ENCODE assay signal across 10 cellular contexts in the genomic region with DNA sequence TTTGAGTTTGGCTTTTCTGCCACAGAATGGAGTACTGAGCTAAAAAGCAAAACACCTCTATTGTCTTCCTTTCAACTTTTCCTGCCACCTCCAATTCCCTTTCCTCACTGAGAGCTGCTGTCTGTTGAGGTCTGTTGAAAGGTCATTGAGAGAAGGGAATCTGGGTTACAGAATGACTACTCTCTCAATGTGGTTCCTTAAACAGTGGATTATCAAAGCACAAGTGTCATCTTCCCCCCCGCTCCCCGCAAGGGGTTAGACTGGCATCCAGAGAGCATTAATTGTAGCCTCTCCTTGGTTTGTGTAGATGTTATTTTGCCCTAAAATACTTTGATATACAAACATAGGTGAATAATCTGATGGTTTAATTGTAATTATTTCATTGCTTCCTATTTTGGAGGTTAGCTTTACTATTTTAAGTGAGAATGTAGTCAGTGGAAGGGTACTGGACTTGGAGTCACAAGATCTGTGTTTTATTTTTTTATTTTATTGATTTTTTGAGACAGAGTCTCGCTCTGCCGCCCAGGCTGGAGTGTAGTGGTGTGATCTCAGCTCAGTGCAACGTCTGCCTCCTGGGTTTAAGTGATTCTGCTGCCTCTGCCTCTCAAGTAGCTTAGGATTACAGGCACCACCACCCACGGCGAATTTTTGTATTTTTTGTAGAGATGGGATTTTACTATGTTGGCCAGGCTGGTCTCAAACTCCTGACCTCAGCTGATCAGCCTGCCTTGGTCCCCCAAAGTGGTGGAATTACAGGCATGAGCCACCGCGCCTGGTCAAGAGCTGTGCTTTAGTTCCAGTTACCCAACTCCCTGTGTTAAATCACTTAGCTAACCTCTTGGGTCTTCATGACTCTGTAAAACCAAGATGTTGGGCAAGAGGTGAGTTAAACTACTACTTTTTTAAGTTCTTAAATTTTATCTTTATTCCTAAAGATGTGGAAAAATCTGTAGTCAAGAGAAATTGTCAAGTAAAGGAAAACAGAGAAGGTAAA. TPM values are rescaled to one million over a fixed set of nuclear protein-coding genes. Genes with fewer than 3 reads are reported as not detected.
A peak's percentile ranks its signal among the peaks of the same experiment; 100 is the strongest.
DNase-seq lines count a peak whose midpoint lies in the region; ATAC-seq, FAIRE-seq and TF ChIP-seq lines count a peak whose summit lies in the region.
"Had no signal": no experiment of that assay in that cellular context is flagged by ENCODE, and none has a peak within 500 bp of the region (broad histone marks: within the 10 kb centered on the region; RNA-seq: fewer than 3 reads in every experiment).

No MANE protein-coding gene starts in this region.

- DNase-seq in Caki2 (ENCODE audit: low read depth) (peak; percentile 10), IMR-90 (no peak), neural progenitor cell (ENCODE audit: low spot score) (peak; percentile 28), A673 (ENCODE audit: low spot score) (no peak), NCI-H1694 (lab: John Stamatoyannopoulos, UW) (no peak), frontal cortex (ENCODE audit: low spot score in 2 of 2) (no peak)
- DNase-seq: KBM-7, NCI-H226 had no signal

- intact Hi-C loops in IMR-90 (cut with micrococcal nuclease) (no loop called here), A673 (cut with micrococcal nuclease; ENCODE audit: unreplicated experiment) (no loop called here)
- intact Hi-C loops in dendritic cell treated with granulocyte-macrophage colony-stimulating factor and Interleukin-4, amounts not matched to agents 40 ng/mL and 50 ng/mL, for 4 days (cut with micrococcal nuclease) = no loop called here

- H3K4me3 ChIP-seq in IMR-90 (ENCODE audit: insufficient read depth, low read depth, low read length) (no peak overlapping the region), neural progenitor cell (no peak overlapping the region), A673 (ENCODE audit: low read depth, low read length, poor library complexity, severe bottlenecking) (no peak overlapping the region)

- CTCF ChIA-PET in IMR-90 (lab: Yijun Ruan, JAX) (interaction anchor here (0.6 kb wide), 1 partner anchor 552 kb away, joined by 6 read pairs; no protein-coding TSS in a partner anchor), A673 (lab: Charles Lee) (no interaction called here)

- in situ Hi-C loops in Caki2 (cut with HindIII; ENCODE audit: low pct_unique_long_range_greater_than_20kb, low sequenced_read_pairs) (no loop called here), IMR-90 (cut with MboI; ENCODE audit: low sequenced_read_pairs) (no loop called here)

- peaks cover 23% of the 10 kb centered on the region for H3K9me1 ChIP-seq in IMR-90 (ENCODE audit: insufficient read depth, low read length)

- dilution Hi-C loops in IMR-90 (cut with HindIII; ENCODE audit: low sequenced_read_pairs, unreplicated experiment) = no loop called here

- H4K91ac ChIP-seq in IMR-90 (ENCODE audit: insufficient read depth, low read depth, low read length) = no peak overlapping the region

- WGBS in IMR-90 (ENCODE audit: extremely low coverage in 2 of 2, insufficient read length in 1 of 2), 2 experiments = no CpG with 5 or more reads among the region's 9 CpGs

- H3K27ac ChIP-seq in IMR-90 (ENCODE audit: insufficient read depth, low read length) (no peak overlapping the region), neural progenitor cell (peak overlapping the region; percentile 68), A673 (ENCODE audit: low read depth, low read length, poor library complexity, severe bottlenecking) (no peak overlapping the region)

- peaks cover 26% of the 10 kb centered on the region for H3F3A ChIP-seq in neural progenitor cell (ENCODE audit: low read depth)

- H3K9me3 ChIP-seq in IMR-90 (ENCODE audit: control insufficient read depth, insufficient read depth, low read length) (no peaks in the 10 kb centered on the region), neural progenitor cell (ENCODE audit: low read depth) (no peaks in the 10 kb centered on the region), A673 (ENCODE audit: low read depth, low read length, poor library complexity, severe bottlenecking) (no peaks in the 10 kb centered on the region)

- no peak overlapping the region for H3K14ac ChIP-seq in IMR-90 (replicated peaks; ENCODE audit: low read depth, low read length)

- no peak overlapping the region for H2BK5ac ChIP-seq in IMR-90 (ENCODE audit: low read depth, low read length, poor library complexity, severe bottlenecking)

- peak overlapping the region; percentile 1 for H3K27ac Mint-ChIP-seq in dendritic cell treated with granulocyte-macrophage colony-stimulating factor and Interleukin-4, amounts not matched to agents 40 ng/mL and 50 ng/mL, for 4 days
- H3K27ac Mint-ChIP-seq in neural progenitor cell = no peak overlapping the region

- H3K18ac ChIP-seq in IMR-90 (ENCODE audit: low read depth, low read length) = no peak overlapping the region

- BruUV-seq in IMR-90 (replicated peaks; lab: Mats Ljungman, UMichigan) = no TSS peak
- BruUV-seq in A673 (replicated peaks; lab: Mats Ljungman, UMichigan) = no TSS peak

- H3K4ac ChIP-seq in IMR-90 (ENCODE audit: low read depth, low read length) = no peak overlapping the region

- H3K79me1 ChIP-seq in IMR-90 (ENCODE audit: low read depth in 1 of 2, low read length in 2 of 2) = peaks cover 0 to 33% of the 10 kb centered on the region in 2 experiments; a peak in 3 of 4 replicates

- H3K4me1 Mint-ChIP-seq in dendritic cell treated with granulocyte-macrophage colony-stimulating factor and Interleukin-4, amounts not matched to agents 40 ng/mL and 50 ng/mL, for 4 days (ENCODE audit: low read depth) = peaks cover 23% of the 10 kb centered on the region
- peaks cover 13% of the 10 kb centered on the region for H3K4me1 Mint-ChIP-seq in neural progenitor cell

- peaks cover 100% of the 10 kb centered on the region for H3K79me2 ChIP-seq in neural progenitor cell (ENCODE audit: low read depth)

- no peak overlapping the region for H3K23ac ChIP-seq in IMR-90 (ENCODE audit: low read depth, low read length)

- no peak for TF ChIP-seq POLR2A in IMR-90 (IDR thresholded peaks at IDR 0.05; ENCODE audit: low read depth, low read length)

- H2BK120ac ChIP-seq in IMR-90 (ENCODE audit: low read depth, low read length) = no peak overlapping the region

- no peak for TF ChIP-seq CTCF in IMR-90 (conservative IDR thresholded peaks at IDR 0.05; ENCODE audit: low read depth, low read length)
- TF ChIP-seq CTCF in neural progenitor cell (IDR thresholded peaks at IDR 0.05) = no peak
- TF ChIP-seq CTCF in A673 (conservative IDR thresholded peaks at IDR 0.05; ENCODE audit: low read depth, low read length) = no peak

- H2AFZ ChIP-seq in IMR-90 (replicated peaks; ENCODE audit: low read length, poor library complexity) = no peak overlapping the region
- no peak overlapping the region for H2AFZ ChIP-seq in neural progenitor cell (replicated peaks)

- TF ChIP-seq RAD21 in IMR-90 (IDR thresholded peaks at IDR 0.05; ENCODE audit: low read length) = no peak

- no peak overlapping the region for H2BK15ac ChIP-seq in IMR-90 (ENCODE audit: low read depth, low read length)

- peaks cover 3% of the 10 kb centered on the region for H3K4me1 ChIP-seq in IMR-90 (ENCODE audit: control insufficient read depth, insufficient read depth, low read length)
- peaks cover 28% of the 10 kb centered on the region for H3K4me1 ChIP-seq in neural progenitor cell
- peaks cover 5% of the 10 kb centered on the region for H3K4me1 ChIP-seq in A673 (ENCODE audit: insufficient read depth, low read length, poor library complexity, severe bottlenecking)

- no peak overlapping the region for H3K56ac ChIP-seq in IMR-90 (ENCODE audit: extremely low read depth, insufficient read depth, low read length)

- H3K27me3 ChIP-seq in IMR-90 (ENCODE audit: control insufficient read depth, insufficient read depth, low read length) (peaks cover 5% of the 10 kb centered on the region), neural progenitor cell (no peaks in the 10 kb centered on the region), A673 (replicated peaks; ENCODE audit: insufficient read depth, low read depth, low read length, poor library complexity) (no peaks in the 10 kb centered on the region)

- H3K36me3 Mint-ChIP-seq in dendritic cell treated with granulocyte-macrophage colony-stimulating factor and Interleukin-4, amounts not matched to agents 40 ng/mL and 50 ng/mL, for 4 days (ENCODE audit: low read depth) = peaks cover 14% of the 10 kb centered on the region
- H3K36me3 Mint-ChIP-seq in neural progenitor cell = peaks cover 19% of the 10 kb centered on the region

- H2AK9ac ChIP-seq in IMR-90 (replicated peaks; ENCODE audit: low read depth, low read length, poor library complexity) = no peak overlapping the region

- no peaks in the 10 kb centered on the region for H3K27me3 Mint-ChIP-seq in dendritic cell treated with granulocyte-macrophage colony-stimulating factor and Interleukin-4, amounts not matched to agents 40 ng/mL and 50 ng/mL, for 4 days
- peaks cover 2% of the 10 kb centered on the region for H3K27me3 Mint-ChIP-seq in neural progenitor cell (ENCODE audit: insufficient read depth, low read depth)

- H3K36me3 ChIP-seq in IMR-90 (ENCODE audit: control insufficient read depth, insufficient read depth, low read length) (0 out of 2 replicates have a peak, but pooled peaks cover 1% of the 10 kb centered on the region), neural progenitor cell (no peaks in the 10 kb centered on the region), A673 (ENCODE audit: insufficient read depth, low read length, poor library complexity, severe bottlenecking) (no peaks in the 10 kb centered on the region)

- no peaks in the 10 kb centered on the region for H3K9me3 Mint-ChIP-seq in dendritic cell treated with granulocyte-macrophage colony-stimulating factor and Interleukin-4, amounts not matched to agents 40 ng/mL and 50 ng/mL, for 4 days
- H3K9me3 Mint-ChIP-seq in neural progenitor cell = peaks cover 5% of the 10 kb centered on the region

- H4K20me1 ChIP-seq in IMR-90 (ENCODE audit: insufficient read depth, low read length) (peaks cover 98% of the 10 kb centered on the region), neural progenitor cell (ENCODE audit: low read depth) (peaks cover 86% of the 10 kb centered on the region)

- ATAC-seq in IMR-90 (ENCODE audit: low read depth) = no peak
- no peak for ATAC-seq in GM21447 (IDR thresholded peaks at IDR 0.05; ENCODE audit: unreplicated experiment)

- no peak overlapping the region for H2AK5ac ChIP-seq in IMR-90 (ENCODE audit: low read depth, low read length)

- no peak for FAIRE-seq in frontal cortex (lab: Jason Lieb, UNC)

- no peak overlapping the region for H2BK20ac ChIP-seq in IMR-90 (ENCODE audit: low read depth, low read length)

- H3K9ac ChIP-seq in IMR-90 (ENCODE audit: low read depth, low read length) = no peak overlapping the region
- H3K9ac ChIP-seq in neural progenitor cell = no peak overlapping the region

- H4K5ac ChIP-seq in IMR-90 (ENCODE audit: low read depth, low read length) = no peak overlapping the region

- no peak overlapping the region for H4K8ac ChIP-seq in IMR-90 (ENCODE audit: low read depth in 2 of 2, low read length in 2 of 2)

- H3K4me2 ChIP-seq in IMR-90 (ENCODE audit: low read depth, low read length) (no peak overlapping the region), neural progenitor cell (peak overlapping the region; percentile 60)

- no peak overlapping the region for H3K4me3 Mint-ChIP-seq in dendritic cell treated with granulocyte-macrophage colony-stimulating factor and Interleukin-4, amounts not matched to agents 40 ng/mL and 50 ng/mL, for 4 days
- H3K4me3 Mint-ChIP-seq in neural progenitor cell = no peak overlapping the region

- POLR2A ChIA-PET in IMR-90 (lab: Charles Lee; ENCODE audit: unreplicated experiment) (no interaction called here), A673 (lab: Charles Lee; ENCODE audit: low non-redundant PET) (no interaction called here)

RNA-seq across cellular contexts. Expression of a gene that starts 11.0 kb away (rescaled TPM):
- total RNA-seq in Caki2 (2014; rRNA removed; shearing (Covaris generic); ENCODE audit: low replicate concordance) = 8.9 and 15.6 TPM in 2 replicates
- total RNA-seq in IMR-90 (2012; rRNA removed) (104 and 115 TPM in 2 replicates), neural progenitor cell (ENCODE audit: low replicate concordance) (92.5 and 115 TPM in 2 replicates), A673 (2021) (70.6 and 76.0 TPM in 2 replicates), frontal cortex (174 TPM)
- 14.9 and 17.5 TPM in 2 replicates for polyA plus RNA-seq in IMR-90 (2012; rRNA removed)
- 4.9 and 8.6 TPM in 2 replicates for polyA plus RNA-seq in IMR-90 (2012; cell fraction: cytosol; rRNA removed)
- 3.5 and 30.0 TPM in 2 replicates for polyA plus RNA-seq in IMR-90 (2012; cell fraction: nucleus; rRNA removed; ENCODE audit: low replicate concordance)

Comparison
In these comparisons a context has a peak if more than half of its experiments do, and no peak if none do; other contexts are left out.
1. DNase-seq: peak in Caki2 (single experiment) and neural progenitor cell (single experiment); none in IMR-90 (single experiment), A673 (single experiment), NCI-H1694 (single experiment) and frontal cortex (0 of 2).